2 cellular contexts compared by ENCODE assay signal in genomic region chr2:218404351-218405145, GRCh38.
TF ChIP-seq lines count a peak whose summit lies in the region.

No MANE protein-coding gene starts in this region.

TF ChIP-seq in H1, 55 proteins besides CTCF, POLR2A, EP300 and RAD21:
- TF ChIP-seq PHF8 (conservative IDR thresholded peaks at IDR 0.05; ENCODE audit: low read depth, low read length) (no peak), POLR2AphosphoS5 (IDR thresholded peaks at IDR 0.05; ENCODE audit: low read depth, low read length) (no peak), SP4 (IDR thresholded peaks at IDR 0.05; ENCODE audit: low read length) (no peak), MAFK (IDR thresholded peaks at IDR 0.05; ENCODE audit: low read depth, low read length) (no peak), E2F6 (IDR thresholded peaks at IDR 0.05) (no peak), GABPA (IDR thresholded peaks at IDR 0.05; ENCODE audit: borderline replicate concordance, insufficient read depth, low read length) (no peak), KDM1A (IDR thresholded peaks at IDR 0.05; ENCODE audit: borderline replicate concordance, low read length) (no peak), SP1 (IDR thresholded peaks at IDR 0.05; ENCODE audit: low read depth, low read length) (no peak), RXRA (IDR thresholded peaks at IDR 0.05; ENCODE audit: insufficient read depth, low read depth, low read length) (no peak)
- TF ChIP-seq, protein P1, sequence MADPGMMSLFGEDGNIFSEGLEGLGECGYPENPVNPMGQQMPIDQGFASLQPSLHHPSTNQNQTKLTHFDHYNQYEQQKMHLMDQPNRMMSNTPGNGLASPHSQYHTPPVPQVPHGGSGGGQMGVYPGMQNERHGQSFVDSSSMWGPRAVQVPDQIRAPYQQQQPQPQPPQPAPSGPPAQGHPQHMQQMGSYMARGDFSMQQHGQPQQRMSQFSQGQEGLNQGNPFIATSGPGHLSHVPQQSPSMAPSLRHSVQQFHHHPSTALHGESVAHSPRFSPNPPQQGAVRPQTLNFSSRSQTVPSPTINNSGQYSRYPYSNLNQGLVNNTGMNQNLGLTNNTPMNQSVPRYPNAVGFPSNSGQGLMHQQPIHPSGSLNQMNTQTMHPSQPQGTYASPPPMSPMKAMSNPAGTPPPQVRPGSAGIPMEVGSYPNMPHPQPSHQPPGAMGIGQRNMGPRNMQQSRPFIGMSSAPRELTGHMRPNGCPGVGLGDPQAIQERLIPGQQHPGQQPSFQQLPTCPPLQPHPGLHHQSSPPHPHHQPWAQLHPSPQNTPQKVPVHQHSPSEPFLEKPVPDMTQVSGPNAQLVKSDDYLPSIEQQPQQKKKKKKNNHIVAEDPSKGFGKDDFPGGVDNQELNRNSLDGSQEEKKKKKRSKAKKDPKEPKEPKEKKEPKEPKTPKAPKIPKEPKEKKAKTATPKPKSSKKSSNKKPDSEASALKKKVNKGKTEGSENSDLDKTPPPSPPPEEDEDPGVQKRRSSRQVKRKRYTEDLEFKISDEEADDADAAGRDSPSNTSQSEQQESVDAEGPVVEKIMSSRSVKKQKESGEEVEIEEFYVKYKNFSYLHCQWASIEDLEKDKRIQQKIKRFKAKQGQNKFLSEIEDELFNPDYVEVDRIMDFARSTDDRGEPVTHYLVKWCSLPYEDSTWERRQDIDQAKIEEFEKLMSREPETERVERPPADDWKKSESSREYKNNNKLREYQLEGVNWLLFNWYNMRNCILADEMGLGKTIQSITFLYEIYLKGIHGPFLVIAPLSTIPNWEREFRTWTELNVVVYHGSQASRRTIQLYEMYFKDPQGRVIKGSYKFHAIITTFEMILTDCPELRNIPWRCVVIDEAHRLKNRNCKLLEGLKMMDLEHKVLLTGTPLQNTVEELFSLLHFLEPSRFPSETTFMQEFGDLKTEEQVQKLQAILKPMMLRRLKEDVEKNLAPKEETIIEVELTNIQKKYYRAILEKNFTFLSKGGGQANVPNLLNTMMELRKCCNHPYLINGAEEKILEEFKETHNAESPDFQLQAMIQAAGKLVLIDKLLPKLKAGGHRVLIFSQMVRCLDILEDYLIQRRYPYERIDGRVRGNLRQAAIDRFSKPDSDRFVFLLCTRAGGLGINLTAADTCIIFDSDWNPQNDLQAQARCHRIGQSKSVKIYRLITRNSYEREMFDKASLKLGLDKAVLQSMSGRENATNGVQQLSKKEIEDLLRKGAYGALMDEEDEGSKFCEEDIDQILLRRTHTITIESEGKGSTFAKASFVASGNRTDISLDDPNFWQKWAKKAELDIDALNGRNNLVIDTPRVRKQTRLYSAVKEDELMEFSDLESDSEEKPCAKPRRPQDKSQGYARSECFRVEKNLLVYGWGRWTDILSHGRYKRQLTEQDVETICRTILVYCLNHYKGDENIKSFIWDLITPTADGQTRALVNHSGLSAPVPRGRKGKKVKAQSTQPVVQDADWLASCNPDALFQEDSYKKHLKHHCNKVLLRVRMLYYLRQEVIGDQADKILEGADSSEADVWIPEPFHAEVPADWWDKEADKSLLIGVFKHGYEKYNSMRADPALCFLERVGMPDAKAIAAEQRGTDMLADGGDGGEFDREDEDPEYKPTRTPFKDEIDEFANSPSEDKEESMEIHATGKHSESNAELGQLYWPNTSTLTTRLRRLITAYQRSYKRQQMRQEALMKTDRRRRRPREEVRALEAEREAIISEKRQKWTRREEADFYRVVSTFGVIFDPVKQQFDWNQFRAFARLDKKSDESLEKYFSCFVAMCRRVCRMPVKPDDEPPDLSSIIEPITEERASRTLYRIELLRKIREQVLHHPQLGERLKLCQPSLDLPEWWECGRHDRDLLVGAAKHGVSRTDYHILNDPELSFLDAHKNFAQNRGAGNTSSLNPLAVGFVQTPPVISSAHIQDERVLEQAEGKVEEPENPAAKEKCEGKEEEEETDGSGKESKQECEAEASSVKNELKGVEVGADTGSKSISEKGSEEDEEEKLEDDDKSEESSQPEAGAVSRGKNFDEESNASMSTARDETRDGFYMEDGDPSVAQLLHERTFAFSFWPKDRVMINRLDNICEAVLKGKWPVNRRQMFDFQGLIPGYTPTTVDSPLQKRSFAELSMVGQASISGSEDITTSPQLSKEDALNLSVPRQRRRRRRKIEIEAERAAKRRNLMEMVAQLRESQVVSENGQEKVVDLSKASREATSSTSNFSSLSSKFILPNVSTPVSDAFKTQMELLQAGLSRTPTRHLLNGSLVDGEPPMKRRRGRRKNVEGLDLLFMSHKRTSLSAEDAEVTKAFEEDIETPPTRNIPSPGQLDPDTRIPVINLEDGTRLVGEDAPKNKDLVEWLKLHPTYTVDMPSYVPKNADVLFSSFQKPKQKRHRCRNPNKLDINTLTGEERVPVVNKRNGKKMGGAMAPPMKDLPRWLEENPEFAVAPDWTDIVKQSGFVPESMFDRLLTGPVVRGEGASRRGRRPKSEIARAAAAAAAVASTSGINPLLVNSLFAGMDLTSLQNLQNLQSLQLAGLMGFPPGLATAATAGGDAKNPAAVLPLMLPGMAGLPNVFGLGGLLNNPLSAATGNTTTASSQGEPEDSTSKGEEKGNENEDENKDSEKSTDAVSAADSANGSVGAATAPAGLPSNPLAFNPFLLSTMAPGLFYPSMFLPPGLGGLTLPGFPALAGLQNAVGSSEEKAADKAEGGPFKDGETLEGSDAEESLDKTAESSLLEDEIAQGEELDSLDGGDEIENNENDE (IDR thresholded peaks at IDR 0.05; ENCODE audit: insufficient replicate concordance, low read length), result no peak

TF ChIP-seq in GM12891, 5 proteins besides CTCF, POLR2A, EP300 and RAD21:
- TF ChIP-seq TAF1 (IDR thresholded peaks at IDR 0.05; ENCODE audit: low read depth, low read length) (no peak), SPI1 (IDR thresholded peaks at IDR 0.05; ENCODE audit: low read depth, low read length) (no peak), PAX5 (IDR thresholded peaks at IDR 0.05; ENCODE audit: insufficient read depth, low read length, severe bottlenecking) (no peak), POU2F2 (IDR thresholded peaks at IDR 0.05; ENCODE audit: low read depth, low read length) (no peak), POLR2AphosphoS5 (IDR thresholded peaks at IDR 0.05; ENCODE audit: low read depth, low read length) (no peak)
TF ChIP-seq in GM12891: peak in this region for 0.
